8 cellular contexts compared by ENCODE assay signal in genomic region chr4:184313710-184314659, GRCh38.
DNase-seq lines count a peak whose midpoint lies in the region; ATAC-seq and TF ChIP-seq lines count a peak whose summit lies in the region.

No MANE protein-coding gene starts in this region.

- H3K36me3 Mint-ChIP-seq in activated CD4-positive, alpha-beta T cell treated with anti-CD3 and anti-CD28 coated beads for 36 hours (ENCODE audit: low read depth): no peaks in the 10 kb centered on the region

- intact Hi-C loops in activated CD4-positive, alpha-beta T cell treated with anti-CD3 and anti-CD28 coated beads for 36 hours (cut with DNase I, micrococcal nuclease): loop anchor here in 1 of 2 experiments (5.0 kb wide), 1 partner anchor 158 kb away; the partner anchor contains the start of gene IRF2
- intact Hi-C loops in spleen (cut with DNase I; ENCODE audit: low total_unique reads): no loop called here

- no peaks in the 10 kb centered on the region for H3K9me3 ChIP-seq in spleen

- ATAC-seq in activated CD4-positive, alpha-beta T cell treated with anti-CD3 and anti-CD28 coated beads for 36 hours: no peak
- peak; percentile 73 for ATAC-seq in HG02642 (IDR thresholded peaks at IDR 0.05; ENCODE audit: poor library complexity, unreplicated experiment)

- peaks cover 3% of the 10 kb centered on the region for H3K27me3 Mint-ChIP-seq in activated CD4-positive, alpha-beta T cell treated with anti-CD3 and anti-CD28 coated beads for 36 hours

- no peak overlapping the region for H3K4me3 Mint-ChIP-seq in activated CD4-positive, alpha-beta T cell treated with anti-CD3 and anti-CD28 coated beads for 36 hours

- H3K4me1 Mint-ChIP-seq in activated CD4-positive, alpha-beta T cell treated with anti-CD3 and anti-CD28 coated beads for 36 hours: peaks cover 57% of the 10 kb centered on the region

- no peaks in the 10 kb centered on the region for H3K27me3 ChIP-seq in spleen (replicated peaks in 1 of 7)

- H3K27ac ChIP-seq in spleen: peak overlapping the region in 6 of 8 donors; percentile 16 to 78 (median 66)

- H3K36me3 ChIP-seq in spleen: no peaks in the 10 kb centered on the region

- TF ChIP-seq CTCF in spleen (IDR thresholded peaks at IDR 0.05 in 8 of 11, conservative IDR thresholded peaks at IDR 0.05 in 3 of 11): no peak

- CTCF ChIA-PET in activated CD4-positive, alpha-beta T cell treated with anti-CD3 and anti-CD28 coated beads for 36 hours (lab: Charles Lee): interaction anchor here (0.6 to 1.1 kb wide), 4 partner anchors 50 to 908 kb away, joined by 3 to 4 read pairs (median 3); no protein-coding TSS in a partner anchor

- H3K4me3 ChIP-seq in spleen: peak overlapping the region in 1 of 8 donors; percentile 15

- no peak for DNase-seq in activated CD4-positive, alpha-beta T cell treated with anti-CD3 and anti-CD28 coated beads for 36 hours
- DNase-seq in activated CD4-positive, alpha-beta T cell treated with anti-CD3 and anti-CD28 coated beads for 1 hour: no peak
- DNase-seq in NOMO-1 treated with dmso at 0.1 percent for 144 hours (lab: John Stamatoyannopoulos, UW; ENCODE audit: unreplicated experiment): peak; percentile 69
- peak; percentile 79 for DNase-seq in spleen
- no peak for DNase-seq in OCI-M2 (lab: John Stamatoyannopoulos, UW; ENCODE audit: unreplicated experiment)
- no peak for DNase-seq in dermis blood vessel endothelial cell
- DNase-seq in activated naive CD4-positive, alpha-beta T cell (lab: John Stamatoyannopoulos, UW): no peak

- POLR2A ChIA-PET in activated CD4-positive, alpha-beta T cell treated with anti-CD3 and anti-CD28 coated beads for 36 hours (lab: Charles Lee): no interaction called here

- H3K9me3 Mint-ChIP-seq in activated CD4-positive, alpha-beta T cell treated with anti-CD3 and anti-CD28 coated beads for 36 hours (ENCODE audit: low read depth): no peaks in the 10 kb centered on the region

- peak overlapping the region; percentile 40 for H3K27ac Mint-ChIP-seq in activated CD4-positive, alpha-beta T cell treated with anti-CD3 and anti-CD28 coated beads for 36 hours

- WGBS in spleen, 5 donors: 52 to 59% (median 56%) methylated on average over 15 to 16 of the region's 16 CpGs

- TF ChIP-seq POLR2A in spleen (IDR thresholded peaks at IDR 0.05): no peak

- peaks cover 2 to 81% (median 44%) of the 10 kb centered on the region in 6 donors for H3K4me1 ChIP-seq in spleen

Comparison
In these comparisons a context has a peak if more than half of its experiments do, and no peak if none do; other contexts are left out.
1. DNase-seq: peak in NOMO-1 treated with dmso at 0.1 percent for 144 hours (single experiment) and spleen (single experiment); none in activated CD4-positive, alpha-beta T cell treated with anti-CD3 and anti-CD28 coated beads for 36 hours (single experiment), activated CD4-positive, alpha-beta T cell treated with anti-CD3 and anti-CD28 coated beads for 1 hour (single experiment), OCI-M2 (single experiment), dermis blood vessel endothelial cell (single experiment) and activated naive CD4-positive, alpha-beta T cell (0 of 4).